ENCODE assay signal across 8 cellular contexts in the genomic region with DNA sequence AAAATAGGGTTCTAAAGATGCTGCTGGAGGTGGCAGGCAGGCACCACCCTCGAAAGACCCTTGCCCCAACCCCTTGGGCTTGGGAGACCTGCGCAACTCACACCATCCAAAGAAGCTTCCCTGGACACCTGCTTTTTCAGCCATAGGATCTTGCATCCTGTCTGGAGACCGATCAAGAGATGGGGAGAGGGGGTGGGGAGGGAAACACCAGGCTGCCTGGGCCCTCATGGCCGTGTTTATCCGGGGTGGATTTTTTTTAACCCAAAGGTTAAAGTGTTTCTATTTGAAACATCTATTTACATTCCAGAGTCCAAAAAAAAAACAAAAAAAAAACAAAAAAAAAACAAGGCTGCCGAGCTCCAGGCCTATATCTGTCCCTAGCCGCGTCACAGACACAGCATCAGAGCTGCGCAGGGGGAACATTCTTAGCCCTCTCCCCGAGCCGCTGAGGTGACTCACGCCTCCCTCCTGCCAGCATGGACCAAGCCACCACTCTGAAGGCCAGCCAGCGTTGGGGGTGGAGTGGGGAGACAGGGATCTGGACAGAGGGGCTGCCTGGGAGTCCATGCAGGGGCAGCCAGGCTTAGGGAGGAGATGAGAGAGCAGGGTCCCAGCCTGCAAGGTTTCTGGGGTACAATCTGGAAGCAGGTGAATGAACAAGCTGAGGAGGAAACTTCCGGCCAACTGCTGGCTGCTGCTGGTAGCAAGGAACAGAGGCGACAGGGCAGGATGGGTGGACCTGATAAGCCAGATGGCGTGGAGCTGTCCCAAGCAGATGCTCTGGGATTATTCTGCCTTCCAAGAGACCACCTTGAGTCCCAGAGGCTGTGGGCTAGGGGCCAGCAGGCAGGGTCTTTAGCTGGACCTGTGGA. TPM values are rescaled to one million over a fixed set of nuclear protein-coding genes. Genes with fewer than 3 reads are reported as not detected.
A peak's percentile ranks its signal among the peaks of the same experiment; 100 is the strongest.
DNase-seq lines count a peak whose midpoint lies in the region; ATAC-seq and TF ChIP-seq lines count a peak whose summit lies in the region.

No MANE protein-coding gene starts in this region.

- peak overlapping the region; percentile 97 for H3K27ac Mint-ChIP-seq in glutamatergic neuron (ENCODE audit: unreplicated experiment)

- TF ChIP-seq CTCF in glutamatergic neuron (IDR thresholded peaks at IDR 0.05; ENCODE audit: partially characterized antibody, unreplicated experiment) (no peak), prostate gland (IDR thresholded peaks at IDR 0.05) (no peak)

- TF ChIP-seq POLR2A in prostate gland (IDR thresholded peaks at IDR 0.05) = no peak

- no peaks in the 10 kb centered on the region for H3K9me3 ChIP-seq in prostate gland

- H3K4me3 ChIP-seq in prostate gland = no peak overlapping the region

- H3K36me3 ChIP-seq in prostate gland = no peaks in the 10 kb centered on the region

- peaks cover 27% of the 10 kb centered on the region for H3K4me1 ChIP-seq in prostate gland (replicated peaks)

- no peaks in the 10 kb centered on the region for H3K27me3 ChIP-seq in prostate gland (replicated peaks; ENCODE audit: insufficient read depth)

- WGBS in prostate gland = 37% methylated on average over 16 of the region's 16 CpGs

- H3K4me3 Mint-ChIP-seq in glutamatergic neuron (ENCODE audit: unreplicated experiment) = peak overlapping the region; percentile 82

- H3K27me3 Mint-ChIP-seq in glutamatergic neuron (ENCODE audit: unreplicated experiment) = peaks cover 22% of the 10 kb centered on the region

- peak; percentile 90 for DNase-seq in Daoy (ENCODE audit: low read depth)
- DNase-seq in T1000 (lab: John Stamatoyannopoulos, UW) = peak; percentile 78
- DNase-seq in glutamatergic neuron = peak; percentile 66
- peak; percentile 29 for DNase-seq in prostate gland (ENCODE audit: low spot score)
- no peak for DNase-seq in NCI-H1105 (lab: John Stamatoyannopoulos, UW)
- no peak for DNase-seq in stimulated activated CD4-positive, alpha-beta T cell treated with anti-CD3 and anti-CD28 coated beads, Interleukin-4, amount 100 ng/mL, for 24 hours
- DNase-seq in SIG-M5 treated with dmso at 0.1 percent for 504 hours (lab: John Stamatoyannopoulos, UW; ENCODE audit: unreplicated experiment) = no peak

- H3K36me3 Mint-ChIP-seq in glutamatergic neuron (ENCODE audit: unreplicated experiment) = no peaks in the 10 kb centered on the region

- peaks cover 49% of the 10 kb centered on the region for H3K4me1 Mint-ChIP-seq in glutamatergic neuron (ENCODE audit: low read depth, unreplicated experiment)

- H3K9me3 Mint-ChIP-seq in glutamatergic neuron (ENCODE audit: unreplicated experiment) = peaks cover 16% of the 10 kb centered on the region

- peak overlapping the region; percentile 80 to 83 for H3K27ac ChIP-seq in prostate gland

- intact Hi-C loops in prostate gland (cut with DNase I) = no loop called here

- no peak for ATAC-seq in HG03520 (IDR thresholded peaks at IDR 0.05; ENCODE audit: unreplicated experiment)

RNA-seq across cellular contexts. Expression of gene HDAC5, which starts 14.8 kb away (rescaled TPM):
- 24.0 and 33.1 TPM in 2 replicates for total RNA-seq in Daoy (2014; rRNA removed; shearing (Covaris generic))
- total RNA-seq in glutamatergic neuron (ENCODE audit: unreplicated experiment) (185 TPM), prostate gland (100 to 1,000 TPM in 1 of 2 donors, 10 to 100 TPM in 1; 71.2 to 145 TPM)

RNA-seq across cellular contexts. Expression of gene HROB, which starts 33.1 kb away (rescaled TPM):
- 4.3 and 7.9 TPM in 2 replicates for total RNA-seq in Daoy (2014; rRNA removed; shearing (Covaris generic))
- total RNA-seq in glutamatergic neuron (ENCODE audit: unreplicated experiment) (3.2 TPM), prostate gland (1 to 10 TPM; 1.4 to 8.1 TPM)

RNA-seq across cellular contexts. Expression of gene G6PC3, which starts 38.1 kb away (rescaled TPM):
- 22.6 and 30.1 TPM in 2 replicates for total RNA-seq in Daoy (2014; rRNA removed; shearing (Covaris generic))
- total RNA-seq in glutamatergic neuron (ENCODE audit: unreplicated experiment) = 51.2 TPM
- total RNA-seq in prostate gland = 10 to 100 TPM; 68.9 to 84.8 TPM

RNA-seq across cellular contexts. Expression of gene LSM12, which starts 42.2 kb away (rescaled TPM):
- total RNA-seq in Daoy (2014; rRNA removed; shearing (Covaris generic)) = 41.0 and 42.6 TPM in 2 replicates
- total RNA-seq in glutamatergic neuron (ENCODE audit: unreplicated experiment) = 57.9 TPM
- total RNA-seq in prostate gland = 10 to 100 TPM; 30.0 to 45.2 TPM

Comparison
In these comparisons a context has a peak if more than half of its experiments do, and no peak if none do; other contexts are left out.
1. DNase-seq: peak in Daoy (single experiment), T1000 (single experiment), glutamatergic neuron (single experiment) and prostate gland (single experiment); none in NCI-H1105 (single experiment), stimulated activated CD4-positive, alpha-beta T cell treated with anti-CD3 and anti-CD28 coated beads, Interleukin-4, amount 100 ng/mL, for 24 hours (single experiment) and SIG-M5 treated with dmso at 0.1 percent for 504 hours (single experiment).